8 cellular contexts compared by ENCODE assay signal in genomic region chr1:43550598-43551246, GRCh38. TPM values are rescaled to one million over a fixed set of nuclear protein-coding genes. Genes with fewer than 3 reads are reported as not detected.
DNase-seq lines count a peak whose midpoint lies in the region; ATAC-seq and TF ChIP-seq lines count a peak whose summit lies in the region.

No MANE protein-coding gene starts in this region.

- H2AFZ ChIP-seq in PC-9: no peak overlapping the region

- peaks cover 61% of the 10 kb centered on the region for H3K79me2 ChIP-seq in PC-9 (ENCODE audit: low read depth)

- BruUV-seq in PC-9 (replicated peaks; lab: Mats Ljungman, UMichigan): no TSS peak

- peak overlapping the region; percentile 100 for H3K4me2 ChIP-seq in PC-9

- H4K20me1 ChIP-seq in PC-9 (ENCODE audit: insufficient read depth): no peaks in the 10 kb centered on the region

- intact Hi-C loops in PC-9 (cut with micrococcal nuclease; ENCODE audit: unreplicated experiment): loop anchor here (1.0 to 10.0 kb wide), 4 partner anchors 14 to 284 kb away; partner anchors contain the start of gene KDM4A

- POLR2A ChIA-PET in PC-9 (lab: Charles Lee; ENCODE audit: unreplicated experiment): interaction anchor here (0.6 kb wide), 3 partner anchors 23 to 662 kb away, joined by 4 to 18 read pairs (median 5); no protein-coding TSS in a partner anchor

- TF ChIP-seq EP300 in gastroesophageal sphincter (IDR thresholded peaks at IDR 0.05): no peak

- CTCF ChIA-PET in PC-9 (lab: Charles Lee): interaction anchor here (0.7 to 0.9 kb wide), 2 partner anchors 20 to 30 kb away, joined by 3 to 5 read pairs; partner anchors contain the start of gene PTPRF

- no peaks in the 10 kb centered on the region; the same call in none of the 2 replicates for H3K27me3 ChIP-seq in GM06990 (replicated peaks; ENCODE audit: control insufficient read depth, insufficient read depth, low read length)
- H3K27me3 ChIP-seq in PC-9 (ENCODE audit: insufficient read depth, low read depth): no peaks in the 10 kb centered on the region
- no peaks in the 10 kb centered on the region for H3K27me3 ChIP-seq in gastroesophageal sphincter

- TF ChIP-seq CTCF in GM06990 (IDR thresholded peaks at IDR 0.05; ENCODE audit: insufficient read depth, low read length, poor library complexity, severe bottlenecking) (no peak), PC-9 (conservative IDR thresholded peaks at IDR 0.05) (no peak), gastroesophageal sphincter (IDR thresholded peaks at IDR 0.05) (no peak), retinal pigment epithelial cell (conservative IDR thresholded peaks at IDR 0.05; ENCODE audit: low read depth, low read length) (no peak), foreskin fibroblast (IDR thresholded peaks at IDR 0.05; ENCODE audit: low read depth, low read length) (no peak)

- H3K36me3 ChIP-seq in GM06990 (ENCODE audit: control insufficient read depth, insufficient read depth, low read length) (no peaks in the 10 kb centered on the region), PC-9 (ENCODE audit: low read depth) (peaks cover 11% of the 10 kb centered on the region), gastroesophageal sphincter (peaks cover 0 to 30% of the 10 kb centered on the region in 2 donors)

- no peak for DNase-seq in GM06990 (ENCODE audit: extremely low read depth, insufficient read length)
- DNase-seq in PC-9: no peak
- DNase-seq in retinal pigment epithelial cell (ENCODE audit: low read depth): no peak
- DNase-seq in DMS 273 treated with DMSO at 0.1 percent for 48 hours (lab: John Stamatoyannopoulos, UW): no peak
- no peak for DNase-seq in foreskin fibroblast
- DNase-seq in NCI-H1436 (lab: John Stamatoyannopoulos, UW): no peak

- peaks cover 84% of the 10 kb centered on the region for H3K4me1 ChIP-seq in PC-9 (replicated peaks; ENCODE audit: insufficient read depth)
- peaks cover 3 to 93% (median 7%) of the 10 kb centered on the region in 3 donors for H3K4me1 ChIP-seq in gastroesophageal sphincter

- ATAC-seq in gastroesophageal sphincter (no peak), HG03159 (IDR thresholded peaks at IDR 0.05; ENCODE audit: unreplicated experiment) (no peak)

- TF ChIP-seq POLR2A in gastroesophageal sphincter (IDR thresholded peaks at IDR 0.05): no peak

- H3K4me3 ChIP-seq in GM06990 (replicated peaks; ENCODE audit: low read depth, low read length) (peak overlapping the region; percentile 23; the same call in 1 of the 2 replicates), PC-9 (peak overlapping the region; percentile 59), gastroesophageal sphincter (peak overlapping the region in 1 of 2 donors; percentile 37), retinal pigment epithelial cell (ENCODE audit: low read length) (peak overlapping the region; percentile 31), foreskin fibroblast (ENCODE audit: low read depth in 1 of 2, low read length in 2 of 2) (no peak overlapping the region)

- peaks cover 33% of the 10 kb centered on the region for H3F3A ChIP-seq in PC-9 (ENCODE audit: insufficient read depth, low read depth)

- H3K9me2 ChIP-seq in PC-9 (ENCODE audit: insufficient read depth): no peaks in the 10 kb centered on the region

- 68 to 72% methylated on average over 8 to 9 of the region's 15 CpGs for WGBS in gastroesophageal sphincter (ENCODE audit: low coverage in 1 of 2), 2 donors

- peak overlapping the region; percentile 88 for H3K27ac ChIP-seq in PC-9
- H3K27ac ChIP-seq in gastroesophageal sphincter: peak overlapping the region in 3 of 4 donors; percentile 77 to 82 (median 80)

- H3K9me3 ChIP-seq in PC-9 (ENCODE audit: insufficient read depth, low read depth) (no peaks in the 10 kb centered on the region), gastroesophageal sphincter (no peaks in the 10 kb centered on the region)

RNA-seq across cellular contexts. Expression of gene PTPRF, which starts 20.0 kb away (rescaled TPM):
- total RNA-seq in PC-9 (2021) (359 and 439 TPM in 2 replicates), gastroesophageal sphincter (10 to 100 TPM; 55.8 to 80.4 (median 60.8) TPM)

Comparison
In these comparisons a context has a peak if more than half of its experiments do, and no peak if none do; other contexts are left out.
1. H3K4me3 ChIP-seq: peak in GM06990 (single experiment), PC-9 (single experiment) and retinal pigment epithelial cell (single experiment); none in foreskin fibroblast (0 of 2).